ENCODE assay signal across 10 cellular contexts in genomic region chr10:29946953-29947700, GRCh38.
DNase-seq lines count a peak whose midpoint lies in the region; ATAC-seq, FAIRE-seq and TF ChIP-seq lines count a peak whose summit lies in the region.
"Had no signal": no experiment of that assay in that cellular context is flagged by ENCODE, and none has a peak within 500 bp of the region (broad histone marks: within the 10 kb centered on the region; RNA-seq: fewer than 3 reads in every experiment).

No MANE protein-coding gene starts in this region.

- H3K9me3 Mint-ChIP-seq in astrocyte (ENCODE audit: unreplicated experiment), result no peaks in the 10 kb centered on the region
- peaks cover 11% of the 10 kb centered on the region for H3K9me3 Mint-ChIP-seq in type B pancreatic cell

- H3K36me3 ChIP-seq in astrocyte (ENCODE audit: insufficient read depth, low read length) (no peaks in the 10 kb centered on the region), gastrocnemius medialis (no peaks in the 10 kb centered on the region)

- DNase-seq in GM03348 (ENCODE audit: low spot score) (peak; percentile 87), astrocyte (ENCODE audit: low read depth) (peak; percentile 94), right cardiac atrium (peak in 2 of 3 donors; percentile 52 to 63), gastrocnemius medialis (peak; percentile 84 to 93), type B pancreatic cell (ENCODE audit: extremely low spot score, unreplicated experiment) (no peak), NCI-H446 (lab: John Stamatoyannopoulos, UW) (no peak)
- no peak for DNase-seq in activated CD4-positive, alpha-beta T cell treated with anti-CD3 and anti-CD28 coated beads for 1 hour
- DNase-seq: activated CD4-positive, CD25-positive, alpha-beta regulatory T cell treated with anti-CD3 and anti-CD28 coated beads, Interleukin-2, amount 50 U/mL, for 72 hours; NCI-H1436 treated with DMSO at 0.1 percent for 48 hours had no signal

- ATAC-seq in right cardiac atrium, result peak; percentile 86 to 87
- peak; percentile 84 to 87 for ATAC-seq in gastrocnemius medialis
- ATAC-seq in GM21737 (IDR thresholded peaks at IDR 0.05; ENCODE audit: unreplicated experiment), result no peak

- TF ChIP-seq CTCF in astrocyte (IDR thresholded peaks at IDR 0.05; ENCODE audit: insufficient read depth, low read depth, low read length) (no peak), gastrocnemius medialis (IDR thresholded peaks at IDR 0.05 in 4 of 5, conservative IDR thresholded peaks at IDR 0.05 in 1 of 5) (no peak), type B pancreatic cell (conservative IDR thresholded peaks at IDR 0.05) (no peak)

- no peaks in the 10 kb centered on the region for H3K27me3 ChIP-seq in astrocyte (ENCODE audit: insufficient read depth, low read length)
- no peaks in the 10 kb centered on the region for H3K27me3 ChIP-seq in right cardiac atrium (ENCODE audit: control insufficient read depth, insufficient read depth)
- no peaks in the 10 kb centered on the region for H3K27me3 ChIP-seq in gastrocnemius medialis

- peak overlapping the region; percentile 52 for H3K9ac ChIP-seq in astrocyte (ENCODE audit: low read length)

- peak overlapping the region; percentile 92 for H3K27ac ChIP-seq in astrocyte (ENCODE audit: low read depth, low read length)
- peak overlapping the region; percentile 81 for H3K27ac ChIP-seq in right cardiac atrium (ENCODE audit: low read length)
- H3K27ac ChIP-seq in gastrocnemius medialis, result peak overlapping the region; percentile 91 to 99 (median 96)

- H3K4me3 ChIP-seq in astrocyte (ENCODE audit: insufficient read depth, low read depth, low read length), result no peak overlapping the region
- H3K4me3 ChIP-seq in right cardiac atrium (ENCODE audit: low read length), result no peak overlapping the region
- H3K4me3 ChIP-seq in gastrocnemius medialis, result peak overlapping the region; percentile 14 to 39 (median 24)

- peak overlapping the region; percentile 43 for H3K4me2 ChIP-seq in astrocyte (ENCODE audit: low read length)

- H3K9me3 ChIP-seq in astrocyte (ENCODE audit: insufficient read depth, low read depth, low read length) (no peaks in the 10 kb centered on the region), right cardiac atrium (ENCODE audit: control insufficient read depth, low read length) (no peaks in the 10 kb centered on the region), gastrocnemius medialis (no peaks in the 10 kb centered on the region)

- in situ Hi-C loops in gastrocnemius medialis (cut with MboI; ENCODE audit: low sequenced_read_pairs in 4 of 4), result loop anchor here in 1 of 4 donors (5.0 kb wide), 1 partner anchor 50 kb away; no protein-coding TSS in a partner anchor

- intact Hi-C loops in right cardiac atrium (cut with DNase I), result no loop called here
- intact Hi-C loops in gastrocnemius medialis (cut with DNase I; ENCODE audit: low total_unique reads), result loop anchor here (1.0 to 5.0 kb wide), 7 partner anchors 22 to 305 kb away; no protein-coding TSS in a partner anchor

- peak overlapping the region; percentile 83 for H3K27ac Mint-ChIP-seq in astrocyte (ENCODE audit: unreplicated experiment)
- no peak overlapping the region for H3K27ac Mint-ChIP-seq in type B pancreatic cell

- H3K27me3 Mint-ChIP-seq in astrocyte (ENCODE audit: low read depth, unreplicated experiment) (peaks cover 1% of the 10 kb centered on the region), type B pancreatic cell (no peaks in the 10 kb centered on the region)

- H3K4me3 Mint-ChIP-seq in astrocyte (ENCODE audit: unreplicated experiment) (no peak overlapping the region), type B pancreatic cell (no peak overlapping the region)

- peak; percentile 25 to 60 for TF ChIP-seq POLR2A in gastrocnemius medialis (IDR thresholded peaks at IDR 0.05)

- FAIRE-seq in astrocyte (lab: Jason Lieb, UNC), result peak; percentile 89

- WGBS in right cardiac atrium, result 58% methylated on average over 9 of the region's 9 CpGs

- no peaks in the 10 kb centered on the region for H3K36me3 Mint-ChIP-seq in astrocyte (ENCODE audit: low read depth, unreplicated experiment)
- H3K36me3 Mint-ChIP-seq in type B pancreatic cell, result no peaks in the 10 kb centered on the region

- H4K20me1 ChIP-seq in astrocyte (ENCODE audit: insufficient read depth, low read length), result no peaks in the 10 kb centered on the region

- peaks cover 54% of the 10 kb centered on the region for H3K4me1 ChIP-seq in astrocyte (ENCODE audit: insufficient read depth, low read length)
- peaks cover 5% of the 10 kb centered on the region for H3K4me1 ChIP-seq in right cardiac atrium (ENCODE audit: control insufficient read depth, insufficient read depth, low read length)
- peaks cover 32 to 36% of the 10 kb centered on the region in 2 donors for H3K4me1 ChIP-seq in gastrocnemius medialis

- H3K79me2 ChIP-seq in astrocyte (ENCODE audit: insufficient read depth, low read length), result no peaks in the 10 kb centered on the region

- H3K4me1 Mint-ChIP-seq in astrocyte (ENCODE audit: low read depth, unreplicated experiment), result peaks cover 48% of the 10 kb centered on the region
- H3K4me1 Mint-ChIP-seq in type B pancreatic cell (ENCODE audit: unreplicated experiment), result peaks cover 30% of the 10 kb centered on the region

- peak overlapping the region; percentile 0 for H2AFZ ChIP-seq in astrocyte (ENCODE audit: low read depth, low read length)

Comparison
In these comparisons a context has a peak if more than half of its experiments do, and no peak if none do; other contexts are left out.
1. DNase-seq: peak in GM03348 (single experiment), astrocyte (single experiment), right cardiac atrium (2 of 3) and gastrocnemius medialis (2 of 2); none in type B pancreatic cell (single experiment), NCI-H446 (0 of 2) and activated CD4-positive, alpha-beta T cell treated with anti-CD3 and anti-CD28 coated beads for 1 hour (single experiment).
2. H3K4me3 ChIP-seq: peak in gastrocnemius medialis (4 of 4); none in astrocyte (single experiment) and right cardiac atrium (single experiment).
3. Peak in every context shown above with its lines, with median percentiles within 50 percentile points of each other: H3K27ac ChIP-seq.